In the genomic region with DNA sequence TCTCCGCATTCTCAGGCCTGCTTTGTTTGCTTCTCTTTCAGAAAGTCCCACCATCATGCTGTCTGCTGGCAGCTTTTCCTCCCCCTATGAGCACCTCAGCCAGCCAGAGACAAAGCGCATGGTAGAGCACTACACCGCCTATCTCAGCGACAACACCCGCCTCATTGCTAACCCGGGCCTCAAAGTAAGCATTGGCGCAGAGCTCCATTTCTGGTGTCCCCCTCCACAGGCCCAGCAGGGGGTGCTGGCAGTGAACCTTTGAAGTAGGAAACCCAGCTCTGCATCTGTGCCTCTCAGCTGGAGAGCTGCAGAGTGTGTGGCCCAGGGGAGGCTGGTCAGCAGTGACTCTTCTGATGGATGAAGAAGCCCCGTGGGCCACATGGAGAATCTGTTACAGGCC, we compare ENCODE assay signal across 8 cellular contexts.
DNase-seq lines count a peak whose midpoint lies in the region; ATAC-seq lines count a peak whose summit lies in the region.

No MANE protein-coding gene starts in this region.

- H3K4me3 Mint-ChIP-seq in activated CD8-positive, alpha-beta T cell treated with anti-CD3 and anti-CD28 coated beads, Interleukin-2, amount 10 ng/mL, durations not matched to agents 7 days and 5 days = no peak overlapping the region
- no peak overlapping the region for H3K4me3 Mint-ChIP-seq in memory B cell
- H3K4me3 Mint-ChIP-seq in natural killer cell treated with Interleukin-12 subunit alpha and Interleukin-12 subunit beta and Interleukin-15 and Interleukin-18, amount 100 ng/mL, for 72 hours = no peak overlapping the region

- H3K27ac Mint-ChIP-seq in activated CD8-positive, alpha-beta T cell treated with anti-CD3 and anti-CD28 coated beads, Interleukin-2, amount 10 ng/mL, durations not matched to agents 7 days and 5 days = no peak overlapping the region
- no peak overlapping the region for H3K27ac Mint-ChIP-seq in memory B cell
- no peak overlapping the region for H3K27ac Mint-ChIP-seq in natural killer cell treated with Interleukin-12 subunit alpha and Interleukin-12 subunit beta and Interleukin-15 and Interleukin-18, amount 100 ng/mL, for 72 hours

- CTCF ChIA-PET in activated CD8-positive, alpha-beta T cell treated with anti-CD3 and anti-CD28 coated beads, Interleukin-2, amount 10 ng/mL, durations not matched to agents 7 days and 5 days (lab: Charles Lee) = interaction anchor here (0.8 to 1.8 kb wide), 9 partner anchors 12 to 395 kb away, joined by 3 to 6 read pairs (median 4); no protein-coding TSS in a partner anchor

- H3K9me3 Mint-ChIP-seq in activated CD8-positive, alpha-beta T cell treated with anti-CD3 and anti-CD28 coated beads, Interleukin-2, amount 10 ng/mL, durations not matched to agents 7 days and 5 days (ENCODE audit: insufficient read depth) = no peaks in the 10 kb centered on the region
- no peaks in the 10 kb centered on the region for H3K9me3 Mint-ChIP-seq in memory B cell
- no peaks in the 10 kb centered on the region for H3K9me3 Mint-ChIP-seq in natural killer cell treated with Interleukin-12 subunit alpha and Interleukin-12 subunit beta and Interleukin-15 and Interleukin-18, amount 100 ng/mL, for 72 hours

- ATAC-seq in activated CD8-positive, alpha-beta T cell treated with anti-CD3 and anti-CD28 coated beads, Interleukin-2, amount 10 ng/mL, durations not matched to agents 7 days and 5 days = peak; percentile 57
- ATAC-seq in memory B cell (ENCODE audit: low read depth) = peak; percentile 43
- no peak for ATAC-seq in GM18498 (IDR thresholded peaks at IDR 0.05; ENCODE audit: unreplicated experiment)
- ATAC-seq in natural killer cell treated with Interleukin-12 subunit alpha and Interleukin-12 subunit beta and Interleukin-15 and Interleukin-18, amount 100 ng/mL, for 72 hours = no peak
- no peak for ATAC-seq in GM19351 (IDR thresholded peaks at IDR 0.05; ENCODE audit: unreplicated experiment)

- POLR2A ChIA-PET in activated CD8-positive, alpha-beta T cell treated with anti-CD3 and anti-CD28 coated beads, Interleukin-2, amount 10 ng/mL, durations not matched to agents 7 days and 5 days (lab: Charles Lee) = no interaction called here

- no peaks in the 10 kb centered on the region for H3K36me3 Mint-ChIP-seq in activated CD8-positive, alpha-beta T cell treated with anti-CD3 and anti-CD28 coated beads, Interleukin-2, amount 10 ng/mL, durations not matched to agents 7 days and 5 days (ENCODE audit: low read depth)
- no peaks in the 10 kb centered on the region for H3K36me3 Mint-ChIP-seq in memory B cell
- no peaks in the 10 kb centered on the region for H3K36me3 Mint-ChIP-seq in natural killer cell treated with Interleukin-12 subunit alpha and Interleukin-12 subunit beta and Interleukin-15 and Interleukin-18, amount 100 ng/mL, for 72 hours

- no peaks in the 10 kb centered on the region for H3K4me1 Mint-ChIP-seq in activated CD8-positive, alpha-beta T cell treated with anti-CD3 and anti-CD28 coated beads, Interleukin-2, amount 10 ng/mL, durations not matched to agents 7 days and 5 days (ENCODE audit: low read depth)
- no peaks in the 10 kb centered on the region for H3K4me1 Mint-ChIP-seq in memory B cell
- H3K4me1 Mint-ChIP-seq in natural killer cell treated with Interleukin-12 subunit alpha and Interleukin-12 subunit beta and Interleukin-15 and Interleukin-18, amount 100 ng/mL, for 72 hours (ENCODE audit: low read depth in 2 of 2) = no peaks in the 10 kb centered on the region

- DNase-seq in DMS53 (lab: John Stamatoyannopoulos, UW) (peak; percentile 58), DMS53 treated with DMSO at 0.1 percent for 48 hours (lab: John Stamatoyannopoulos, UW; ENCODE audit: unreplicated experiment) (no peak), HT1080 (ENCODE audit: low read depth) (peak; percentile 9), memory B cell (ENCODE audit: low spot score in 2 of 2) (no peak)
- no peak for DNase-seq in activated CD8-positive, alpha-beta T cell treated with anti-CD3 and anti-CD28 coated beads, Interleukin-2, amount 10 ng/mL, durations not matched to agents 7 days and 5 days
- DNase-seq in natural killer cell treated with Interleukin-12 subunit alpha and Interleukin-12 subunit beta and Interleukin-15 and Interleukin-18, amount 100 ng/mL, for 72 hours (ENCODE audit: low spot score) = no peak

- no peaks in the 10 kb centered on the region for H3K27me3 Mint-ChIP-seq in activated CD8-positive, alpha-beta T cell treated with anti-CD3 and anti-CD28 coated beads, Interleukin-2, amount 10 ng/mL, durations not matched to agents 7 days and 5 days (ENCODE audit: low read depth)
- H3K27me3 Mint-ChIP-seq in memory B cell = peaks cover 6% of the 10 kb centered on the region
- peaks cover 2 to 8% of the 10 kb centered on the region in 2 donors for H3K27me3 Mint-ChIP-seq in natural killer cell treated with Interleukin-12 subunit alpha and Interleukin-12 subunit beta and Interleukin-15 and Interleukin-18, amount 100 ng/mL, for 72 hours

Comparison
In these comparisons a context has a peak if more than half of its experiments do, and no peak if none do; other contexts are left out.
1. DNase-seq: peak in DMS53 (single experiment) and HT1080 (single experiment); none in DMS53 treated with DMSO at 0.1 percent for 48 hours (single experiment), activated CD8-positive, alpha-beta T cell treated with anti-CD3 and anti-CD28 coated beads, Interleukin-2, amount 10 ng/mL, durations not matched to agents 7 days and 5 days (single experiment), memory B cell (0 of 2) and natural killer cell treated with Interleukin-12 subunit alpha and Interleukin-12 subunit beta and Interleukin-15 and Interleukin-18, amount 100 ng/mL, for 72 hours (single experiment).
2. ATAC-seq: peak in activated CD8-positive, alpha-beta T cell treated with anti-CD3 and anti-CD28 coated beads, Interleukin-2, amount 10 ng/mL, durations not matched to agents 7 days and 5 days (single experiment) and memory B cell (single experiment); none in GM18498 (single experiment), natural killer cell treated with Interleukin-12 subunit alpha and Interleukin-12 subunit beta and Interleukin-15 and Interleukin-18, amount 100 ng/mL, for 72 hours (0 of 2) and GM19351 (single experiment).